ENCODE assay signal across 1 cellular context in the genomic region with DNA sequence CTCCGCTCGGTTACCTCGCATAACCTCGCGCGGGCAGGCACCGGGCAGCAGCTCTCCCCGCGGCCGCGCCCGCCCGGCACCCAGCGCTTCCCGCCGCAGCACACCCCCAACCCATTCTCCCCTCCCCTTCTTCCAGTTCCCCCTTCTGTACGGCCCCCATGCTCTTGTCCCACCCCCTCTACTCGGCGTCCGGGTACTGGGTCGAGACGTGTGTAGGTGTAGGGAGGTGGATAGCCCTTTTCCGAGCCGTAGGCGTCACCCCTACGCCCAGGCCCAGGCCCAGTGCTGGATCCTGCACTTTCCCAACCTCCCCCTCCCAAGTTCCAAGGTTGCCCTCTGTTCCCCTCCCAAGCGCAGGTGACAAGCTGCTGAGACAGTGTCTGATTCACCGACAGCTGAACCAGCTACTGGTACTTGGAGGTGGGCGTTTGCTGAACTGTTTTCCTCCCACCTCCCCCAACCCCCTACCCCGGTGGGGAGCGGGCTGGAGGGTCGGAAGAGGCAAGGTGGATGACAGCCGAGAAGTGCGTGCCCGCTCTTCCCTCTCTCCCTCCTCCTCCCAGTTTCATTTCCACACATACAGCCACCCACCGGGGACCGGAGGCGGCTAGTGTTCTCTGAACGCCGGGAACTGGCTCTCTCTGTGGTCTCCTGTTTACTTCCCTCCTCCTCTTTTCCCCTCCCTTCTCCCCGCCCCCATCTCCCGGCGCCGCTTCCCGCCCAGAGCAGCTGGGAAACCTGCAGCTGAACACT.
A peak's percentile ranks its signal among the peaks of the same experiment; 100 is the strongest.
TF ChIP-seq lines count a peak whose summit lies in the region.

No MANE protein-coding gene starts in this region.

TF ChIP-seq in H1, 55 proteins besides CTCF, POLR2A, EP300 and RAD21 (continued from another document):
- TF ChIP-seq GABPA (IDR thresholded peaks at IDR 0.05; ENCODE audit: borderline replicate concordance, insufficient read depth, low read length), result no peak
- TF ChIP-seq, protein P1, sequence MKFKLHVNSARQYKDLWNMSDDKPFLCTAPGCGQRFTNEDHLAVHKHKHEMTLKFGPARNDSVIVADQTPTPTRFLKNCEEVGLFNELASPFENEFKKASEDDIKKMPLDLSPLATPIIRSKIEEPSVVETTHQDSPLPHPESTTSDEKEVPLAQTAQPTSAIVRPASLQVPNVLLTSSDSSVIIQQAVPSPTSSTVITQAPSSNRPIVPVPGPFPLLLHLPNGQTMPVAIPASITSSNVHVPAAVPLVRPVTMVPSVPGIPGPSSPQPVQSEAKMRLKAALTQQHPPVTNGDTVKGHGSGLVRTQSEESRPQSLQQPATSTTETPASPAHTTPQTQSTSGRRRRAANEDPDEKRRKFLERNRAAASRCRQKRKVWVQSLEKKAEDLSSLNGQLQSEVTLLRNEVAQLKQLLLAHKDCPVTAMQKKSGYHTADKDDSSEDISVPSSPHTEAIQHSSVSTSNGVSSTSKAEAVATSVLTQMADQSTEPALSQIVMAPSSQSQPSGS (IDR thresholded peaks at IDR 0.05; ENCODE audit: low read length), result no peak
- TF ChIP-seq MAFK (IDR thresholded peaks at IDR 0.05; ENCODE audit: low read depth, low read length), result no peak
- TF ChIP-seq BRCA1 (IDR thresholded peaks at IDR 0.05; ENCODE audit: low read depth, low read length), result no peak
- no peak for TF ChIP-seq RNF2 (IDR thresholded peaks at IDR 0.05; ENCODE audit: borderline replicate concordance, low read depth, low read length, missing control alignments, poor library complexity, severe bottlenecking)
- TF ChIP-seq CBX8 (IDR thresholded peaks at IDR 0.05; ENCODE audit: borderline replicate concordance, low read depth, low read length), result no peak
- no peak for TF ChIP-seq ZNF274 (IDR thresholded peaks at IDR 0.05; ENCODE audit: borderline replicate concordance, extremely low read depth, low read length)
- TF ChIP-seq, protein P2, sequence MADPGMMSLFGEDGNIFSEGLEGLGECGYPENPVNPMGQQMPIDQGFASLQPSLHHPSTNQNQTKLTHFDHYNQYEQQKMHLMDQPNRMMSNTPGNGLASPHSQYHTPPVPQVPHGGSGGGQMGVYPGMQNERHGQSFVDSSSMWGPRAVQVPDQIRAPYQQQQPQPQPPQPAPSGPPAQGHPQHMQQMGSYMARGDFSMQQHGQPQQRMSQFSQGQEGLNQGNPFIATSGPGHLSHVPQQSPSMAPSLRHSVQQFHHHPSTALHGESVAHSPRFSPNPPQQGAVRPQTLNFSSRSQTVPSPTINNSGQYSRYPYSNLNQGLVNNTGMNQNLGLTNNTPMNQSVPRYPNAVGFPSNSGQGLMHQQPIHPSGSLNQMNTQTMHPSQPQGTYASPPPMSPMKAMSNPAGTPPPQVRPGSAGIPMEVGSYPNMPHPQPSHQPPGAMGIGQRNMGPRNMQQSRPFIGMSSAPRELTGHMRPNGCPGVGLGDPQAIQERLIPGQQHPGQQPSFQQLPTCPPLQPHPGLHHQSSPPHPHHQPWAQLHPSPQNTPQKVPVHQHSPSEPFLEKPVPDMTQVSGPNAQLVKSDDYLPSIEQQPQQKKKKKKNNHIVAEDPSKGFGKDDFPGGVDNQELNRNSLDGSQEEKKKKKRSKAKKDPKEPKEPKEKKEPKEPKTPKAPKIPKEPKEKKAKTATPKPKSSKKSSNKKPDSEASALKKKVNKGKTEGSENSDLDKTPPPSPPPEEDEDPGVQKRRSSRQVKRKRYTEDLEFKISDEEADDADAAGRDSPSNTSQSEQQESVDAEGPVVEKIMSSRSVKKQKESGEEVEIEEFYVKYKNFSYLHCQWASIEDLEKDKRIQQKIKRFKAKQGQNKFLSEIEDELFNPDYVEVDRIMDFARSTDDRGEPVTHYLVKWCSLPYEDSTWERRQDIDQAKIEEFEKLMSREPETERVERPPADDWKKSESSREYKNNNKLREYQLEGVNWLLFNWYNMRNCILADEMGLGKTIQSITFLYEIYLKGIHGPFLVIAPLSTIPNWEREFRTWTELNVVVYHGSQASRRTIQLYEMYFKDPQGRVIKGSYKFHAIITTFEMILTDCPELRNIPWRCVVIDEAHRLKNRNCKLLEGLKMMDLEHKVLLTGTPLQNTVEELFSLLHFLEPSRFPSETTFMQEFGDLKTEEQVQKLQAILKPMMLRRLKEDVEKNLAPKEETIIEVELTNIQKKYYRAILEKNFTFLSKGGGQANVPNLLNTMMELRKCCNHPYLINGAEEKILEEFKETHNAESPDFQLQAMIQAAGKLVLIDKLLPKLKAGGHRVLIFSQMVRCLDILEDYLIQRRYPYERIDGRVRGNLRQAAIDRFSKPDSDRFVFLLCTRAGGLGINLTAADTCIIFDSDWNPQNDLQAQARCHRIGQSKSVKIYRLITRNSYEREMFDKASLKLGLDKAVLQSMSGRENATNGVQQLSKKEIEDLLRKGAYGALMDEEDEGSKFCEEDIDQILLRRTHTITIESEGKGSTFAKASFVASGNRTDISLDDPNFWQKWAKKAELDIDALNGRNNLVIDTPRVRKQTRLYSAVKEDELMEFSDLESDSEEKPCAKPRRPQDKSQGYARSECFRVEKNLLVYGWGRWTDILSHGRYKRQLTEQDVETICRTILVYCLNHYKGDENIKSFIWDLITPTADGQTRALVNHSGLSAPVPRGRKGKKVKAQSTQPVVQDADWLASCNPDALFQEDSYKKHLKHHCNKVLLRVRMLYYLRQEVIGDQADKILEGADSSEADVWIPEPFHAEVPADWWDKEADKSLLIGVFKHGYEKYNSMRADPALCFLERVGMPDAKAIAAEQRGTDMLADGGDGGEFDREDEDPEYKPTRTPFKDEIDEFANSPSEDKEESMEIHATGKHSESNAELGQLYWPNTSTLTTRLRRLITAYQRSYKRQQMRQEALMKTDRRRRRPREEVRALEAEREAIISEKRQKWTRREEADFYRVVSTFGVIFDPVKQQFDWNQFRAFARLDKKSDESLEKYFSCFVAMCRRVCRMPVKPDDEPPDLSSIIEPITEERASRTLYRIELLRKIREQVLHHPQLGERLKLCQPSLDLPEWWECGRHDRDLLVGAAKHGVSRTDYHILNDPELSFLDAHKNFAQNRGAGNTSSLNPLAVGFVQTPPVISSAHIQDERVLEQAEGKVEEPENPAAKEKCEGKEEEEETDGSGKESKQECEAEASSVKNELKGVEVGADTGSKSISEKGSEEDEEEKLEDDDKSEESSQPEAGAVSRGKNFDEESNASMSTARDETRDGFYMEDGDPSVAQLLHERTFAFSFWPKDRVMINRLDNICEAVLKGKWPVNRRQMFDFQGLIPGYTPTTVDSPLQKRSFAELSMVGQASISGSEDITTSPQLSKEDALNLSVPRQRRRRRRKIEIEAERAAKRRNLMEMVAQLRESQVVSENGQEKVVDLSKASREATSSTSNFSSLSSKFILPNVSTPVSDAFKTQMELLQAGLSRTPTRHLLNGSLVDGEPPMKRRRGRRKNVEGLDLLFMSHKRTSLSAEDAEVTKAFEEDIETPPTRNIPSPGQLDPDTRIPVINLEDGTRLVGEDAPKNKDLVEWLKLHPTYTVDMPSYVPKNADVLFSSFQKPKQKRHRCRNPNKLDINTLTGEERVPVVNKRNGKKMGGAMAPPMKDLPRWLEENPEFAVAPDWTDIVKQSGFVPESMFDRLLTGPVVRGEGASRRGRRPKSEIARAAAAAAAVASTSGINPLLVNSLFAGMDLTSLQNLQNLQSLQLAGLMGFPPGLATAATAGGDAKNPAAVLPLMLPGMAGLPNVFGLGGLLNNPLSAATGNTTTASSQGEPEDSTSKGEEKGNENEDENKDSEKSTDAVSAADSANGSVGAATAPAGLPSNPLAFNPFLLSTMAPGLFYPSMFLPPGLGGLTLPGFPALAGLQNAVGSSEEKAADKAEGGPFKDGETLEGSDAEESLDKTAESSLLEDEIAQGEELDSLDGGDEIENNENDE (IDR thresholded peaks at IDR 0.05; ENCODE audit: insufficient replicate concordance, low read length), result no peak
- no peak for TF ChIP-seq RXRA (IDR thresholded peaks at IDR 0.05; ENCODE audit: insufficient read depth, low read depth, low read length)
- no peak for TF ChIP-seq TBP (IDR thresholded peaks at IDR 0.05; ENCODE audit: low read depth, low read length)
- TF ChIP-seq FOSL1 (IDR thresholded peaks at IDR 0.05; ENCODE audit: insufficient read depth, low read depth, low read length), result no peak
- peak; percentile 52 for TF ChIP-seq SAP30 (IDR thresholded peaks at IDR 0.05; ENCODE audit: insufficient read depth, insufficient replicate concordance, low read length)
- TF ChIP-seq NANOG (IDR thresholded peaks at IDR 0.05; ENCODE audit: insufficient read depth, low read depth, low read length, poor library complexity, severe bottlenecking), result no peak
- TF ChIP-seq RFX5 (IDR thresholded peaks at IDR 0.05; ENCODE audit: borderline replicate concordance, low read depth, low read length), result no peak
- no peak; the same call in 1 of the 2 replicates for TF ChIP-seq TEAD4 (IDR thresholded peaks at IDR 0.05; ENCODE audit: low read depth, low read length)
- TF ChIP-seq KDM1A (IDR thresholded peaks at IDR 0.05; ENCODE audit: borderline replicate concordance, low read length), result no peak
- TF ChIP-seq, protein P3, sequence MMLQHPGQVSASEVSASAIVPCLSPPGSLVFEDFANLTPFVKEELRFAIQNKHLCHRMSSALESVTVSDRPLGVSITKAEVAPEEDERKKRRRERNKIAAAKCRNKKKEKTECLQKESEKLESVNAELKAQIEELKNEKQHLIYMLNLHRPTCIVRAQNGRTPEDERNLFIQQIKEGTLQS (IDR thresholded peaks at IDR 0.05; ENCODE audit: insufficient read depth, low read depth, low read length), result no peak
- peak; percentile 51; the same call in 1 of the 2 replicates for TF ChIP-seq BACH1 (IDR thresholded peaks at IDR 0.05; ENCODE audit: low read length)
- no peak for TF ChIP-seq JUND (IDR thresholded peaks at IDR 0.05; ENCODE audit: low read length)
- TF ChIP-seq CHD1 (IDR thresholded peaks at IDR 0.05; ENCODE audit: low read depth, low read length), result no peak
- TF ChIP-seq TAF7 (optimal IDR thresholded peaks at IDR 0.05; ENCODE audit: borderline replicate concordance, low read depth, low read length), result no peak
- TF ChIP-seq SIN3A (conservative IDR thresholded peaks at IDR 0.05 in 1 of 2, IDR thresholded peaks at IDR 0.05 in 1 of 2; ENCODE audit: low read depth in 1 of 2, low read length in 2 of 2), result peak; percentile 81 to 87; a peak in 3 of 4 replicates
- TF ChIP-seq GTF2F1 (IDR thresholded peaks at IDR 0.05; ENCODE audit: borderline replicate concordance, low read depth, low read length), result no peak
- no peak for TF ChIP-seq JUN (IDR thresholded peaks at IDR 0.05; ENCODE audit: low read depth, low read length)
- no peak for TF ChIP-seq EZH2 (IDR thresholded peaks at IDR 0.05; ENCODE audit: low read depth, low read length, severe bottlenecking)
- TF ChIP-seq YY1 (IDR thresholded peaks at IDR 0.05; ENCODE audit: low read depth, low read length), result no peak
- TF ChIP-seq POLR2AphosphoS5 (IDR thresholded peaks at IDR 0.05; ENCODE audit: low read depth, low read length), result no peak
- no peak for TF ChIP-seq SP1 (IDR thresholded peaks at IDR 0.05; ENCODE audit: low read depth, low read length)
- TF ChIP-seq RBBP5 (IDR thresholded peaks at IDR 0.05; ENCODE audit: borderline replicate concordance, low read depth, low read length), result peak; percentile 62; the same call in 1 of the 2 replicates
- TF ChIP-seq HDAC6 (IDR thresholded peaks at IDR 0.05; ENCODE audit: low read depth, low read length), result no peak
- no peak for TF ChIP-seq NRF1 (IDR thresholded peaks at IDR 0.05; ENCODE audit: low read depth, low read length)
- TF ChIP-seq POU5F1 (IDR thresholded peaks at IDR 0.05; ENCODE audit: low read depth, low read length), result no peak
- TF ChIP-seq EGR1 (IDR thresholded peaks at IDR 0.05; ENCODE audit: borderline replicate concordance, low read depth, low read length), result 0 out of 2 replicates have a peak, but pooled peaks have one; percentile 4
- TF ChIP-seq SP4 (IDR thresholded peaks at IDR 0.05; ENCODE audit: low read length), result no peak
- TF ChIP-seq, protein P4, sequence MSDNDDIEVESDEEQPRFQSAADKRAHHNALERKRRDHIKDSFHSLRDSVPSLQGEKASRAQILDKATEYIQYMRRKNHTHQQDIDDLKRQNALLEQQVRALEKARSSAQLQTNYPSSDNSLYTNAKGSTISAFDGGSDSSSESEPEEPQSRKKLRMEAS (IDR thresholded peaks at IDR 0.05), result 0 out of 2 replicates have a peak, but pooled peaks have one; percentile 40
- TF ChIP-seq, protein P5, sequence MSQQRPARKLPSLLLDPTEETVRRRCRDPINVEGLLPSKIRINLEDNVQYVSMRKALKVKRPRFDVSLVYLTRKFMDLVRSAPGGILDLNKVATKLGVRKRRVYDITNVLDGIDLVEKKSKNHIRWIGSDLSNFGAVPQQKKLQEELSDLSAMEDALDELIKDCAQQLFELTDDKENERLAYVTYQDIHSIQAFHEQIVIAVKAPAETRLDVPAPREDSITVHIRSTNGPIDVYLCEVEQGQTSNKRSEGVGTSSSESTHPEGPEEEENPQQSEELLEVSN (IDR thresholded peaks at IDR 0.05), result 0 out of 2 replicates have a peak, but pooled peaks have one; percentile 40
- peak; percentile 81 for TF ChIP-seq ASH2L (IDR thresholded peaks at IDR 0.05; ENCODE audit: low read length)
- no peak for TF ChIP-seq SRF (IDR thresholded peaks at IDR 0.05; ENCODE audit: low read depth, low read length)
- TF ChIP-seq TAF1 (IDR thresholded peaks at IDR 0.05; ENCODE audit: low read depth, low read length), result 0 out of 2 replicates have a peak, but pooled peaks have one; percentile 17
- no peak for TF ChIP-seq KDM4A (IDR thresholded peaks at IDR 0.05; ENCODE audit: low read depth, low read length, severe bottlenecking)
- TF ChIP-seq CTBP2 (IDR thresholded peaks at IDR 0.05; ENCODE audit: borderline replicate concordance, insufficient read depth, insufficient read length, low read length), result no peak
- no peak for TF ChIP-seq CHD2 (IDR thresholded peaks at IDR 0.05; ENCODE audit: low read length)
- TF ChIP-seq SIX5 (IDR thresholded peaks at IDR 0.05; ENCODE audit: low read depth, low read length), result no peak
- TF ChIP-seq CEBPB (IDR thresholded peaks at IDR 0.05; ENCODE audit: low read depth, low read length), result no peak
- no peak for TF ChIP-seq SIRT6 (IDR thresholded peaks at IDR 0.05; ENCODE audit: low read length)
- no peak for TF ChIP-seq CREB1 (IDR thresholded peaks at IDR 0.05)
- no peak for TF ChIP-seq SP2 (IDR thresholded peaks at IDR 0.05; ENCODE audit: low read length)
